Comparison of ENCODE assay signal across 2 cellular contexts in the genomic region with DNA sequence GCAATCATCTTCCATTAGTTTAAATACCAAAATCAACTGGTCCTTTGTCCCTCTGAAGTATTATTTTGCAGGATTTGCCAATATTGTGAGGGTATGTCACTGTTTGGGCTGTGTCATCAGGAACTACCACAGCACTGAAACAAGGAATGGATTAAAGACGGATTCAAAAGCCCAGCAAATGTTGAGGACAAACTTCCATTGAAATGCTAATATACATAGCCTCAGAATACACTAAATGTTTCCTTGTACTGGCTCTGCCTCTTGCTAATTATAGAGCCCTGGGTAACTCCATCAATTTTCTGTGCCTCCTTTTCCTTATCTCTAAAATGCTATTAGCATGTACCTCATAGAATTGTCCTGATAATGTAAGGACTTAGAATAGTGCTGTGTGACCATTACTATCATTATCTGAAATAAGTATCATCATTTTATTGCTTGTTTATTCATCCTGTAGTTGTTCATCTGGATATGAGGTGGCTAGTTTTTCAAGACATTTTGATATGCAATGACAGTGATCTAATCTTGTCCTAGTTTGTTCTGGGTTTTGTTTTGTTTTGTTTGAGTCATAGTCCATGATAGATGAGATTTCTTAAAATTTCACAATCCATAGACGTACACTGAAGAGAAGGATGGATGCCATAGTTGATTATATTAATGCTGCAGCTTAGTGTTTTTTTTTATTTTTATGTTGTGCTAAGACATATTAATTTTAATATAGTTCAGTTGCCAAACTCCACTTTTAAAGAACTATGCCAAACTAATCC.
TF ChIP-seq lines count a peak whose summit lies in the region.

No MANE protein-coding gene starts in this region.

TF ChIP-seq in SK-N-SH, 30 proteins besides CTCF, POLR2A, EP300 and RAD21 (continued from another document):
- TF ChIP-seq SIN3A (IDR thresholded peaks at IDR 0.05; ENCODE audit: borderline replicate concordance, low read depth, low read length) (no peak), POLR2AphosphoS5 (IDR thresholded peaks at IDR 0.05; ENCODE audit: low read depth, low read length) (no peak), GABPA (IDR thresholded peaks at IDR 0.05; ENCODE audit: low read depth) (no peak)

TF ChIP-seq in WTC11, 78 proteins besides CTCF, POLR2A, EP300 and RAD21 (continued from another document):
- TF ChIP-seq, protein P1, sequence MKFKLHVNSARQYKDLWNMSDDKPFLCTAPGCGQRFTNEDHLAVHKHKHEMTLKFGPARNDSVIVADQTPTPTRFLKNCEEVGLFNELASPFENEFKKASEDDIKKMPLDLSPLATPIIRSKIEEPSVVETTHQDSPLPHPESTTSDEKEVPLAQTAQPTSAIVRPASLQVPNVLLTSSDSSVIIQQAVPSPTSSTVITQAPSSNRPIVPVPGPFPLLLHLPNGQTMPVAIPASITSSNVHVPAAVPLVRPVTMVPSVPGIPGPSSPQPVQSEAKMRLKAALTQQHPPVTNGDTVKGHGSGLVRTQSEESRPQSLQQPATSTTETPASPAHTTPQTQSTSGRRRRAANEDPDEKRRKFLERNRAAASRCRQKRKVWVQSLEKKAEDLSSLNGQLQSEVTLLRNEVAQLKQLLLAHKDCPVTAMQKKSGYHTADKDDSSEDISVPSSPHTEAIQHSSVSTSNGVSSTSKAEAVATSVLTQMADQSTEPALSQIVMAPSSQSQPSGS (CRISPR knock-in tag; IDR thresholded peaks at IDR 0.05; ENCODE audit: borderline replicate concordance, low read depth) = no peak
- TF ChIP-seq CBFB (CRISPR knock-in tag; IDR thresholded peaks at IDR 0.05; ENCODE audit: low read depth) = no peak
- TF ChIP-seq, protein P2, sequence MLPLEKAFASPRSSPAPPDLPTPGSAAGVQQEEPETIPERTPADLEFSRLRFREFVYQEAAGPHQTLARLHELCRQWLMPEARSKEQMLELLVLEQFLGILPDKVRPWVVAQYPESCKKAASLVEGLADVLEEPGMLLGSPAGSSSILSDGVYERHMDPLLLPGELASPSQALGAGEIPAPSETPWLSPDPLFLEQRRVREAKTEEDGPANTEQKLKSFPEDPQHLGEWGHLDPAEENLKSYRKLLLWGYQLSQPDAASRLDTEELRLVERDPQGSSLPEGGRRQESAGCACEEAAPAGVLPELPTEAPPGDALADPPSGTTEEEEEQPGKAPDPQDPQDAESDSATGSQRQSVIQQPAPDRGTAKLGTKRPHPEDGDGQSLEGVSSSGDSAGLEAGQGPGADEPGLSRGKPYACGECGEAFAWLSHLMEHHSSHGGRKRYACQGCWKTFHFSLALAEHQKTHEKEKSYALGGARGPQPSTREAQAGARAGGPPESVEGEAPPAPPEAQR (CRISPR knock-in tag; IDR thresholded peaks at IDR 0.05) = no peak
- TF ChIP-seq, protein P3, sequence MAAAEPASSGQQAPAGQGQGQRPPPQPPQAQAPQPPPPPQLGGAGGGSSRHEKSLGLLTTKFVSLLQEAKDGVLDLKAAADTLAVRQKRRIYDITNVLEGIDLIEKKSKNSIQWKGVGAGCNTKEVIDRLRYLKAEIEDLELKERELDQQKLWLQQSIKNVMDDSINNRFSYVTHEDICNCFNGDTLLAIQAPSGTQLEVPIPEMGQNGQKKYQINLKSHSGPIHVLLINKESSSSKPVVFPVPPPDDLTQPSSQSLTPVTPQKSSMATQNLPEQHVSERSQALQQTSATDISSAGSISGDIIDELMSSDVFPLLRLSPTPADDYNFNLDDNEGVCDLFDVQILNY (CRISPR knock-in tag; IDR thresholded peaks at IDR 0.05) = no peak
- TF ChIP-seq ZNF263 (CRISPR knock-in tag; IDR thresholded peaks at IDR 0.05; ENCODE audit: low read depth) = no peak
- TF ChIP-seq, protein P4, sequence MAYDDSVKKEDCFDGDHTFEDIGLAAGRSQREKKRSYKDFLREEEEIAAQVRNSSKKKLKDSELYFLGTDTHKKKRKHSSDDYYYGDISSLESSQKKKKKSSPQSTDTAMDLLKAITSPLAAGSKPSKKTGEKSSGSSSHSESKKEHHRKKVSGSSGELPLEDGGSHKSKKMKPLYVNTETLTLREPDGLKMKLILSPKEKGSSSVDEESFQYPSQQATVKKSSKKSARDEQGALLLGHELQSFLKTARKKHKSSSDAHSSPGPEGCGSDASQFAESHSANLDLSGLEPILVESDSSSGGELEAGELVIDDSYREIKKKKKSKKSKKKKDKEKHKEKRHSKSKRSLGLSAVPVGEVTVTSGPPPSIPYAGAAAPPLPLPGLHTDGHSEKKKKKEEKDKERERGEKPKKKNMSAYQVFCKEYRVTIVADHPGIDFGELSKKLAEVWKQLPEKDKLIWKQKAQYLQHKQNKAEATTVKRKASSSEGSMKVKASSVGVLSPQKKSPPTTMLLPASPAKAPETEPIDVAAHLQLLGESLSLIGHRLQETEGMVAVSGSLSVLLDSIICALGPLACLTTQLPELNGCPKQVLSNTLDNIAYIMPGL (CRISPR knock-in tag; IDR thresholded peaks at IDR 0.05) = no peak
- TF ChIP-seq, protein P5, sequence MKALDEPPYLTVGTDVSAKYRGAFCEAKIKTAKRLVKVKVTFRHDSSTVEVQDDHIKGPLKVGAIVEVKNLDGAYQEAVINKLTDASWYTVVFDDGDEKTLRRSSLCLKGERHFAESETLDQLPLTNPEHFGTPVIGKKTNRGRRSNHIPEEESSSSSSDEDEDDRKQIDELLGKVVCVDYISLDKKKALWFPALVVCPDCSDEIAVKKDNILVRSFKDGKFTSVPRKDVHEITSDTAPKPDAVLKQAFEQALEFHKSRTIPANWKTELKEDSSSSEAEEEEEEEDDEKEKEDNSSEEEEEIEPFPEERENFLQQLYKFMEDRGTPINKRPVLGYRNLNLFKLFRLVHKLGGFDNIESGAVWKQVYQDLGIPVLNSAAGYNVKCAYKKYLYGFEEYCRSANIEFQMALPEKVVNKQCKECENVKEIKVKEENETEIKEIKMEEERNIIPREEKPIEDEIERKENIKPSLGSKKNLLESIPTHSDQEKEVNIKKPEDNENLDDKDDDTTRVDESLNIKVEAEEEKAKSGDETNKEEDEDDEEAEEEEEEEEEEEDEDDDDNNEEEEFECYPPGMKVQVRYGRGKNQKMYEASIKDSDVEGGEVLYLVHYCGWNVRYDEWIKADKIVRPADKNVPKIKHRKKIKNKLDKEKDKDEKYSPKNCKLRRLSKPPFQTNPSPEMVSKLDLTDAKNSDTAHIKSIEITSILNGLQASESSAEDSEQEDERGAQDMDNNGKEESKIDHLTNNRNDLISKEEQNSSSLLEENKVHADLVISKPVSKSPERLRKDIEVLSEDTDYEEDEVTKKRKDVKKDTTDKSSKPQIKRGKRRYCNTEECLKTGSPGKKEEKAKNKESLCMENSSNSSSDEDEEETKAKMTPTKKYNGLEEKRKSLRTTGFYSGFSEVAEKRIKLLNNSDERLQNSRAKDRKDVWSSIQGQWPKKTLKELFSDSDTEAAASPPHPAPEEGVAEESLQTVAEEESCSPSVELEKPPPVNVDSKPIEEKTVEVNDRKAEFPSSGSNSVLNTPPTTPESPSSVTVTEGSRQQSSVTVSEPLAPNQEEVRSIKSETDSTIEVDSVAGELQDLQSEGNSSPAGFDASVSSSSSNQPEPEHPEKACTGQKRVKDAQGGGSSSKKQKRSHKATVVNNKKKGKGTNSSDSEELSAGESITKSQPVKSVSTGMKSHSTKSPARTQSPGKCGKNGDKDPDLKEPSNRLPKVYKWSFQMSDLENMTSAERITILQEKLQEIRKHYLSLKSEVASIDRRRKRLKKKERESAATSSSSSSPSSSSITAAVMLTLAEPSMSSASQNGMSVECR (CRISPR knock-in tag; IDR thresholded peaks at IDR 0.05; ENCODE audit: borderline replicate concordance) = no peak
- no peak for TF ChIP-seq SOX15 (CRISPR knock-in tag; IDR thresholded peaks at IDR 0.05)
- TF ChIP-seq ZNF121 (CRISPR knock-in tag; IDR thresholded peaks at IDR 0.05) = no peak
- TF ChIP-seq ZNF416 (CRISPR knock-in tag; IDR thresholded peaks at IDR 0.05) = no peak
